Comparison of ENCODE assay signal across 1 cellular context in genomic region chr3:142027295-142027694, GRCh38.
TF ChIP-seq lines count a peak whose summit lies in the region.

No MANE protein-coding gene starts in this region.

TF ChIP-seq in HCT116, 20 proteins besides CTCF, POLR2A, EP300 and RAD21 (continued from another document):
- TF ChIP-seq YY1 (IDR thresholded peaks at IDR 0.05; ENCODE audit: extremely low read depth, insufficient replicate concordance, low read depth, low read length) (no peak), MAX (IDR thresholded peaks at IDR 0.05) (no peak), EGR1 (IDR thresholded peaks at IDR 0.05; ENCODE audit: low read depth) (no peak)
TF ChIP-seq in HCT116: peak in this region for 0.
